Comparison of ENCODE assay signal across 2 cellular contexts in the genomic region with DNA sequence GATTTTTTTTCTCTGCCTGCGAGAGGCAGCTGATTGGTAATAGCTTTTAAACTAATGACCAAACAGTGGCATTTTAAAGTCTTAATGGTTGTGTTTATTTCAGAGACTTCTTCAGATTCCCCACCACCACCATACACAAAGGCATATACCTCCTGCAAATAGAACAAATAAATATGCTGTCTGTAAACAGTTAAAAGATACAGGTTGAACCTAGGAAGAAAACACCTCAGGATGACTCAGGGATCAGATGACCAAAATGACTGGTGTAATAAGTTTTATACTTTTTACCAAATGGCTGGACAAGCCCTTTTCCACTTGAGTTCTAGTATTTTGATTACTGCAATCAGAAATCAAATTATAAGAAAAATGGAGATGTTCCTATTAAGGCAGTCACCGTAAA.
TF ChIP-seq lines count a peak whose summit lies in the region.

No MANE protein-coding gene starts in this region.

TF ChIP-seq in A549, 52 proteins besides CTCF, POLR2A, EP300 and RAD21 (continued from another document):
- TF ChIP-seq, protein P1, sequence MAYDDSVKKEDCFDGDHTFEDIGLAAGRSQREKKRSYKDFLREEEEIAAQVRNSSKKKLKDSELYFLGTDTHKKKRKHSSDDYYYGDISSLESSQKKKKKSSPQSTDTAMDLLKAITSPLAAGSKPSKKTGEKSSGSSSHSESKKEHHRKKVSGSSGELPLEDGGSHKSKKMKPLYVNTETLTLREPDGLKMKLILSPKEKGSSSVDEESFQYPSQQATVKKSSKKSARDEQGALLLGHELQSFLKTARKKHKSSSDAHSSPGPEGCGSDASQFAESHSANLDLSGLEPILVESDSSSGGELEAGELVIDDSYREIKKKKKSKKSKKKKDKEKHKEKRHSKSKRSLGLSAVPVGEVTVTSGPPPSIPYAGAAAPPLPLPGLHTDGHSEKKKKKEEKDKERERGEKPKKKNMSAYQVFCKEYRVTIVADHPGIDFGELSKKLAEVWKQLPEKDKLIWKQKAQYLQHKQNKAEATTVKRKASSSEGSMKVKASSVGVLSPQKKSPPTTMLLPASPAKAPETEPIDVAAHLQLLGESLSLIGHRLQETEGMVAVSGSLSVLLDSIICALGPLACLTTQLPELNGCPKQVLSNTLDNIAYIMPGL (CRISPR knock-in tag; IDR thresholded peaks at IDR 0.05; ENCODE audit: borderline replicate concordance): no peak
- TF ChIP-seq HEYL (CRISPR knock-in tag; IDR thresholded peaks at IDR 0.05) (no peak), HOXB5 (CRISPR knock-in tag; IDR thresholded peaks at IDR 0.05) (no peak), HDAC2 (IDR thresholded peaks at IDR 0.05) (no peak), CEBPB (IDR thresholded peaks at IDR 0.05) (peak in 1 of 2 experiments; percentile 18; a peak in 1 of 4 replicates), ZC3H11A (IDR thresholded peaks at IDR 0.05) (no peak), SMC3 (IDR thresholded peaks at IDR 0.05) (no peak), JUNB (IDR thresholded peaks at IDR 0.05) (peak; percentile 39; the same call in 1 of the 2 replicates), FOSL2 (IDR thresholded peaks at IDR 0.05) (no peak), FOSL2 (CRISPR knock-in tag; IDR thresholded peaks at IDR 0.05) (peak; percentile 49), NFE2L2 (conservative IDR thresholded peaks at IDR 0.05; ENCODE audit: low read length) (no peak), FOSB (CRISPR knock-in tag; IDR thresholded peaks at IDR 0.05) (0 out of 2 replicates have a peak, but pooled peaks have one; percentile 35)

TF ChIP-seq in GM23338, 12 proteins besides CTCF, POLR2A, EP300 and RAD21:
- TF ChIP-seq, protein P2, sequence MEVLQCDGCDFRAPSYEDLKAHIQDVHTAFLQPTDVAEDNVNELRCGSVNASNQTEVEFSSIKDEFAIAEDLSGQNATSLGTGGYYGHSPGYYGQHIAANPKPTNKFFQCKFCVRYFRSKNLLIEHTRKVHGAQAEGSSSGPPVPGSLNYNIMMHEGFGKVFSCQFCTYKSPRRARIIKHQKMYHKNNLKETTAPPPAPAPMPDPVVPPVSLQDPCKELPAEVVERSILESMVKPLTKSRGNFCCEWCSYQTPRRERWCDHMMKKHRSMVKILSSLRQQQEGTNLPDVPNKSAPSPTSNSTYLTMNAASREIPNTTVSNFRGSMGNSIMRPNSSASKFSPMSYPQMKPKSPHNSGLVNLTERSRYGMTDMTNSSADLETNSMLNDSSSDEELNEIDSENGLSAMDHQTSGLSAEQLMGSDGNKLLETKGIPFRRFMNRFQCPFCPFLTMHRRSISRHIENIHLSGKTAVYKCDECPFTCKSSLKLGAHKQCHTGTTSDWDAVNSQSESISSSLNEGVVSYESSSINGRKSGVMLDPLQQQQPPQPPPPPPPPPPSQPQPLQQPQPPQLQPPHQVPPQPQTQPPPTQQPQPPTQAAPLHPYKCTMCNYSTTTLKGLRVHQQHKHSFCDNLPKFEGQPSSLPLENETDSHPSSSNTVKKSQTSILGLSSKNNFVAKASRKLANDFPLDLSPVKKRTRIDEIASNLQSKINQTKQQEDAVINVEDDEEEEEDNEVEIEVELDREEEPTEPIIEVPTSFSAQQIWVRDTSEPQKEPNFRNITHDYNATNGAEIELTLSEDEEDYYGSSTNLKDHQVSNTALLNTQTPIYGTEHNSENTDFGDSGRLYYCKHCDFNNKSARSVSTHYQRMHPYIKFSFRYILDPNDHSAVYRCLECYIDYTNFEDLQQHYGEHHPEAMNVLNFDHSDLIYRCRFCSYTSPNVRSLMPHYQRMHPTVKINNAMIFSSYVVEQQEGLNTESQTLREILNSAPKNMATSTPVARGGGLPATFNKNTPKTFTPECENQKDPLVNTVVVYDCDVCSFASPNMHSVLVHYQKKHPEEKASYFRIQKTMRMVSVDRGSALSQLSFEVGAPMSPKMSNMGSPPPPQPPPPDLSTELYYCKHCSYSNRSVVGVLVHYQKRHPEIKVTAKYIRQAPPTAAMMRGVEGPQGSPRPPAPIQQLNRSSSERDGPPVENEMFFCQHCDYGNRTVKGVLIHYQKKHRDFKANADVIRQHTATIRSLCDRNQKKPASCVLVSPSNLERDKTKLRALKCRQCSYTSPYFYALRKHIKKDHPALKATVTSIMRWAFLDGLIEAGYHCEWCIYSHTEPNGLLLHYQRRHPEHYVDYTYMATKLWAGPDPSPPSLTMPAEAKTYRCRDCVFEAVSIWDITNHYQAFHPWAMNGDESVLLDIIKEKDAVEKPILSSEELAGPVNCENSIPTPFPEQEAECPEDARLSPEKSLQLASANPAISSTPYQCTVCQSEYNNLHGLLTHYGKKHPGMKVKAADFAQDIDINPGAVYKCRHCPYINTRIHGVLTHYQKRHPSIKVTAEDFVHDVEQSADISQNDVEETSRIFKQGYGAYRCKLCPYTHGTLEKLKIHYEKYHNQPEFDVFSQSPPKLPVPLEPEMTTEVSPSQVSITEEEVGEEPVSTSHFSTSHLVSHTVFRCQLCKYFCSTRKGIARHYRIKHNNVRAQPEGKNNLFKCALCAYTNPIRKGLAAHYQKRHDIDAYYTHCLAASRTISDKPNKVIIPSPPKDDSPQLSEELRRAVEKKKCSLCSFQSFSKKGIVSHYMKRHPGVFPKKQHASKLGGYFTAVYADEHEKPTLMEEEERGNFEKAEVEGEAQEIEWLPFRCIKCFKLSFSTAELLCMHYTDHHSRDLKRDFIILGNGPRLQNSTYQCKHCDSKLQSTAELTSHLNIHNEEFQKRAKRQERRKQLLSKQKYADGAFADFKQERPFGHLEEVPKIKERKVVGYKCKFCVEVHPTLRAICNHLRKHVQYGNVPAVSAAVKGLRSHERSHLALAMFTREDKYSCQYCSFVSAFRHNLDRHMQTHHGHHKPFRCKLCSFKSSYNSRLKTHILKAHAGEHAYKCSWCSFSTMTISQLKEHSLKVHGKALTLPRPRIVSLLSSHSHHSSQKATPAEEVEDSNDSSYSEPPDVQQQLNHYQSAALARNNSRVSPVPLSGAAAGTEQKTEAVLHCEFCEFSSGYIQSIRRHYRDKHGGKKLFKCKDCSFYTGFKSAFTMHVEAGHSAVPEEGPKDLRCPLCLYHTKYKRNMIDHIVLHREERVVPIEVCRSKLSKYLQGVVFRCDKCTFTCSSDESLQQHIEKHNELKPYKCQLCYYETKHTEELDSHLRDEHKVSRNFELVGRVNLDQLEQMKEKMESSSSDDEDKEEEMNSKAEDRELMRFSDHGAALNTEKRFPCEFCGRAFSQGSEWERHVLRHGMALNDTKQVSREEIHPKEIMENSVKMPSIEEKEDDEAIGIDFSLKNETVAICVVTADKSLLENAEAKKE (CRISPR knock-in tag; IDR thresholded peaks at IDR 0.05): no peak
- TF ChIP-seq JUNB (IDR thresholded peaks at IDR 0.05; ENCODE audit: unreplicated experiment): no peak
- TF ChIP-seq STAT1 (IDR thresholded peaks at IDR 0.05; ENCODE audit: unreplicated experiment): no peak
- TF ChIP-seq ZNF114 (CRISPR knock-in tag; IDR thresholded peaks at IDR 0.05): no peak
- TF ChIP-seq EZH2 (IDR thresholded peaks at IDR 0.05; ENCODE audit: low read depth, unreplicated experiment): no peak
- TF ChIP-seq, protein P3, sequence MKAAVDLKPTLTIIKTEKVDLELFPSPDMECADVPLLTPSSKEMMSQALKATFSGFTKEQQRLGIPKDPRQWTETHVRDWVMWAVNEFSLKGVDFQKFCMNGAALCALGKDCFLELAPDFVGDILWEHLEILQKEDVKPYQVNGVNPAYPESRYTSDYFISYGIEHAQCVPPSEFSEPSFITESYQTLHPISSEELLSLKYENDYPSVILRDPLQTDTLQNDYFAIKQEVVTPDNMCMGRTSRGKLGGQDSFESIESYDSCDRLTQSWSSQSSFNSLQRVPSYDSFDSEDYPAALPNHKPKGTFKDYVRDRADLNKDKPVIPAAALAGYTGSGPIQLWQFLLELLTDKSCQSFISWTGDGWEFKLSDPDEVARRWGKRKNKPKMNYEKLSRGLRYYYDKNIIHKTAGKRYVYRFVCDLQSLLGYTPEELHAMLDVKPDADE (IDR thresholded peaks at IDR 0.05): no peak
- no peak for TF ChIP-seq POLR2AphosphoS5 (IDR thresholded peaks at IDR 0.05; ENCODE audit: low read depth)
- TF ChIP-seq ZNF331 (CRISPR knock-in tag; IDR thresholded peaks at IDR 0.05; ENCODE audit: low read depth): no peak
- no peak for TF ChIP-seq NANOG (IDR thresholded peaks at IDR 0.05; ENCODE audit: borderline replicate concordance)
- no peak for TF ChIP-seq EZH2phosphoT487 (IDR thresholded peaks at IDR 0.05; ENCODE audit: unreplicated experiment)
- TF ChIP-seq, protein P4, sequence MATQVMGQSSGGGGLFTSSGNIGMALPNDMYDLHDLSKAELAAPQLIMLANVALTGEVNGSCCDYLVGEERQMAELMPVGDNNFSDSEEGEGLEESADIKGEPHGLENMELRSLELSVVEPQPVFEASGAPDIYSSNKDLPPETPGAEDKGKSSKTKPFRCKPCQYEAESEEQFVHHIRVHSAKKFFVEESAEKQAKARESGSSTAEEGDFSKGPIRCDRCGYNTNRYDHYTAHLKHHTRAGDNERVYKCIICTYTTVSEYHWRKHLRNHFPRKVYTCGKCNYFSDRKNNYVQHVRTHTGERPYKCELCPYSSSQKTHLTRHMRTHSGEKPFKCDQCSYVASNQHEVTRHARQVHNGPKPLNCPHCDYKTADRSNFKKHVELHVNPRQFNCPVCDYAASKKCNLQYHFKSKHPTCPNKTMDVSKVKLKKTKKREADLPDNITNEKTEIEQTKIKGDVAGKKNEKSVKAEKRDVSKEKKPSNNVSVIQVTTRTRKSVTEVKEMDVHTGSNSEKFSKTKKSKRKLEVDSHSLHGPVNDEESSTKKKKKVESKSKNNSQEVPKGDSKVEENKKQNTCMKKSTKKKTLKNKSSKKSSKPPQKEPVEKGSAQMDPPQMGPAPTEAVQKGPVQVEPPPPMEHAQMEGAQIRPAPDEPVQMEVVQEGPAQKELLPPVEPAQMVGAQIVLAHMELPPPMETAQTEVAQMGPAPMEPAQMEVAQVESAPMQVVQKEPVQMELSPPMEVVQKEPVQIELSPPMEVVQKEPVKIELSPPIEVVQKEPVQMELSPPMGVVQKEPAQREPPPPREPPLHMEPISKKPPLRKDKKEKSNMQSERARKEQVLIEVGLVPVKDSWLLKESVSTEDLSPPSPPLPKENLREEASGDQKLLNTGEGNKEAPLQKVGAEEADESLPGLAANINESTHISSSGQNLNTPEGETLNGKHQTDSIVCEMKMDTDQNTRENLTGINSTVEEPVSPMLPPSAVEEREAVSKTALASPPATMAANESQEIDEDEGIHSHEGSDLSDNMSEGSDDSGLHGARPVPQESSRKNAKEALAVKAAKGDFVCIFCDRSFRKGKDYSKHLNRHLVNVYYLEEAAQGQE (IDR thresholded peaks at IDR 0.05; ENCODE audit: unreplicated experiment): no peak
- no peak for TF ChIP-seq CREB1 (CRISPR knock-in tag; IDR thresholded peaks at IDR 0.05; ENCODE audit: low read depth)
